18 cellular contexts compared by ENCODE assay signal in genomic region chr1:235369802-235370201, GRCh38. TPM values are rescaled to one million over a fixed set of nuclear protein-coding genes. Genes with fewer than 3 reads are reported as not detected.
A peak's percentile ranks its signal among the peaks of the same experiment; 100 is the strongest.
DNase-seq lines count a peak whose midpoint lies in the region; ATAC-seq and TF ChIP-seq lines count a peak whose summit lies in the region.
"Had no signal": no experiment of that assay in that cellular context is flagged by ENCODE, and none has a peak within 500 bp of the region (broad histone marks: within the 10 kb centered on the region; RNA-seq: fewer than 3 reads in every experiment).

No MANE protein-coding gene starts in this region.

- 92 to 96% methylated on average over 3 to 5 of the region's 5 CpGs for WGBS in endodermal cell (ENCODE audit: insufficient coverage in 1 of 2, insufficient read length in 1 of 2), 2 experiments

- no peak overlapping the region for H3K9ac ChIP-seq in endodermal cell (ENCODE audit: extremely low read depth, low read length, poor library complexity, severe bottlenecking)
- H3K9ac ChIP-seq: GM23248 had no signal

- H3K4me1 ChIP-seq in CD4-positive, CD25-positive, alpha-beta regulatory T cell (ENCODE audit: control insufficient read depth, insufficient read depth, low read length, poor library complexity, severe bottlenecking) = peaks cover 20% of the 10 kb centered on the region
- H3K4me1 ChIP-seq in endodermal cell (ENCODE audit: control insufficient read depth, insufficient read depth, low read length) = no peaks in the 10 kb centered on the region

- no peaks in the 10 kb centered on the region for H3K27me3 Mint-ChIP-seq in T-helper 2 cell treated with Interferon-gamma antibody and Interleukin-4, amounts not matched to agents 5 μg/mL and 100 μg/mL, for 36 hours (ENCODE audit: low read depth)
- H3K27me3 Mint-ChIP-seq in CD4-positive, CD25-positive, alpha-beta regulatory T cell = no peaks in the 10 kb centered on the region
- no peaks in the 10 kb centered on the region for H3K27me3 Mint-ChIP-seq in endodermal cell (ENCODE audit: insufficient read depth)

- no peak for TF ChIP-seq CTCF in endodermal cell (conservative IDR thresholded peaks at IDR 0.05)

- no peak overlapping the region for H3K27ac ChIP-seq in CD4-positive, CD25-positive, alpha-beta regulatory T cell (ENCODE audit: insufficient read depth, low read length, poor library complexity, severe bottlenecking)
- H3K27ac ChIP-seq in endodermal cell (ENCODE audit: low read depth, low read length) = no peak overlapping the region
- H3K27ac ChIP-seq: coronary artery, GM23248, lower lobe of right lung, right atrium auricular region had no signal

- H3K9me3 ChIP-seq in CD4-positive, CD25-positive, alpha-beta regulatory T cell (ENCODE audit: control insufficient read depth in 2 of 2, low read length in 2 of 2) = no peaks in the 10 kb centered on the region
- H3K9me3 ChIP-seq in endodermal cell (ENCODE audit: control insufficient read depth, low read length) = no peaks in the 10 kb centered on the region
- H3K9me3 ChIP-seq: lower lobe of right lung, right atrium auricular region had no signal

- no peaks in the 10 kb centered on the region for H3K36me3 ChIP-seq in CD4-positive, CD25-positive, alpha-beta regulatory T cell (ENCODE audit: control insufficient read depth, insufficient read depth, low read length)
- peaks cover 8% of the 10 kb centered on the region for H3K36me3 ChIP-seq in endodermal cell (ENCODE audit: control insufficient read depth, insufficient read depth, low read length)
- H3K36me3 ChIP-seq: lower lobe of right lung, right atrium auricular region had no signal

- no peak overlapping the region for H3K27ac Mint-ChIP-seq in T-helper 2 cell treated with Interferon-gamma antibody and Interleukin-4, amounts not matched to agents 5 μg/mL and 100 μg/mL, for 36 hours
- peak overlapping the region in 1 of 3 donors; percentile 81 for H3K27ac Mint-ChIP-seq in CD4-positive, CD25-positive, alpha-beta regulatory T cell
- H3K27ac Mint-ChIP-seq in endodermal cell = peak overlapping the region; percentile 33

- H3K4me3 Mint-ChIP-seq in T-helper 2 cell treated with Interferon-gamma antibody and Interleukin-4, amounts not matched to agents 5 μg/mL and 100 μg/mL, for 36 hours = peak overlapping the region; percentile 14
- H3K4me3 Mint-ChIP-seq in CD4-positive, CD25-positive, alpha-beta regulatory T cell = peak overlapping the region; percentile 5 to 90 (median 77)
- H3K4me3 Mint-ChIP-seq in endodermal cell = no peak overlapping the region

- H3K4me3 ChIP-seq in CD4-positive, CD25-positive, alpha-beta regulatory T cell (ENCODE audit: low read depth, low read length) = no peak overlapping the region
- H3K4me3 ChIP-seq in endodermal cell (ENCODE audit: low read length) = no peak overlapping the region
- H3K4me3 ChIP-seq: coronary artery, GM23248, lower lobe of right lung, right atrium auricular region had no signal

- in situ Hi-C loops in ACHN (cut with HindIII; ENCODE audit: low pct_ligation_motif_present, low pct_unique_long_range_greater_than_20kb, low sequenced_read_pairs) = no loop called here

- no peak for ATAC-seq in CD4-positive, CD25-positive, alpha-beta regulatory T cell (ENCODE audit: low read depth in 2 of 2)
- no peak for ATAC-seq in GM19023 (IDR thresholded peaks at IDR 0.05; ENCODE audit: unreplicated experiment)
- ATAC-seq: lower lobe of right lung had no signal

- H3K9me3 Mint-ChIP-seq in T-helper 2 cell treated with Interferon-gamma antibody and Interleukin-4, amounts not matched to agents 5 μg/mL and 100 μg/mL, for 36 hours = no peaks in the 10 kb centered on the region
- H3K9me3 Mint-ChIP-seq in CD4-positive, CD25-positive, alpha-beta regulatory T cell = no peaks in the 10 kb centered on the region
- H3K9me3 Mint-ChIP-seq in endodermal cell = no peaks in the 10 kb centered on the region

- peaks cover 20% of the 10 kb centered on the region for H3K4me1 Mint-ChIP-seq in T-helper 2 cell treated with Interferon-gamma antibody and Interleukin-4, amounts not matched to agents 5 μg/mL and 100 μg/mL, for 36 hours (ENCODE audit: low read depth)
- H3K4me1 Mint-ChIP-seq in CD4-positive, CD25-positive, alpha-beta regulatory T cell = peaks cover 11 to 43% (median 29%) of the 10 kb centered on the region in 4 donors
- peaks cover 5% of the 10 kb centered on the region for H3K4me1 Mint-ChIP-seq in endodermal cell

- DNase-seq in T-helper 2 cell treated with Interferon-gamma antibody and Interleukin-4, amounts not matched to agents 5 μg/mL and 100 μg/mL, for 36 hours (ENCODE audit: low spot score) = no peak
- no peak for DNase-seq in T-helper 2 cell
- no peak for DNase-seq in CD4-positive, CD25-positive, alpha-beta regulatory T cell
- DNase-seq in RKO (ENCODE audit: low spot score) = peak; percentile 45
- DNase-seq in endodermal cell = no peak
- no peak for DNase-seq in hypothalamus (lab: John Stamatoyannopoulos, UW)
- no peak for DNase-seq in ACHN
- DNase-seq: 8988T; activated effector memory CD4-positive, alpha-beta T cell treated with Interleukin-2 at 50 U/mL for 16 hours; AML-193; COR-L47; GM23248; lower lobe of right lung; T-helper 9 cell; trophoblast cell had no signal

- peaks cover 5% of the 10 kb centered on the region for H3K36me3 Mint-ChIP-seq in T-helper 2 cell treated with Interferon-gamma antibody and Interleukin-4, amounts not matched to agents 5 μg/mL and 100 μg/mL, for 36 hours (ENCODE audit: low read depth)
- peaks cover 8% of the 10 kb centered on the region for H3K36me3 Mint-ChIP-seq in CD4-positive, CD25-positive, alpha-beta regulatory T cell
- H3K36me3 Mint-ChIP-seq in endodermal cell (ENCODE audit: low read depth) = peaks cover 25% of the 10 kb centered on the region

- no peaks in the 10 kb centered on the region for H3K27me3 ChIP-seq in CD4-positive, CD25-positive, alpha-beta regulatory T cell (ENCODE audit: control insufficient read depth, insufficient read depth, low read length)
- H3K27me3 ChIP-seq in endodermal cell (ENCODE audit: control insufficient read depth, insufficient read depth, low read length, poor library complexity, severe bottlenecking) = no peaks in the 10 kb centered on the region
- H3K27me3 ChIP-seq: right atrium auricular region had no signal

RNA-seq across cellular contexts. Expression of gene TBCE, which starts 2.6 kb away (rescaled TPM):
- 19.7 TPM for total RNA-seq in CD4-positive, CD25-positive, alpha-beta regulatory T cell
- 10 to 100 TPM; 13.9 to 21.4 (median 19.1) TPM for polyA plus RNA-seq in CD4-positive, CD25-positive, alpha-beta regulatory T cell
- total RNA-seq in endodermal cell = 10 to 100 TPM; 31.8 to 33.3 TPM
- polyA plus RNA-seq in endodermal cell (2013, experiment 1 of 2) = 31.3 TPM
- 23.6 TPM for polyA plus RNA-seq in endodermal cell (2013, experiment 2 of 2)

RNA-seq across cellular contexts. Expression of gene GGPS1, which starts 41.4 kb away (rescaled TPM):
- total RNA-seq in CD4-positive, CD25-positive, alpha-beta regulatory T cell = 30.8 TPM
- polyA plus RNA-seq in CD4-positive, CD25-positive, alpha-beta regulatory T cell = 10 to 100 TPM; 60.2 to 82.0 (median 78.4) TPM
- 10 to 100 TPM; 56.3 to 64.6 TPM for total RNA-seq in endodermal cell
- 46.3 TPM for polyA plus RNA-seq in endodermal cell (2013, experiment 1 of 2)
- 40.2 TPM for polyA plus RNA-seq in endodermal cell (2013, experiment 2 of 2)

RNA-seq across cellular contexts. Expression of gene ARID4B, which starts 41.8 kb away (rescaled TPM):
- total RNA-seq in CD4-positive, CD25-positive, alpha-beta regulatory T cell = 192 TPM
- polyA plus RNA-seq in CD4-positive, CD25-positive, alpha-beta regulatory T cell = 10 to 100 TPM; 52.6 to 63.4 (median 56.1) TPM
- total RNA-seq in endodermal cell = 10 to 100 TPM; 40.6 to 43.1 TPM
- polyA plus RNA-seq in endodermal cell (2013, experiment 1 of 2) = 36.7 TPM
- 36.7 TPM for polyA plus RNA-seq in endodermal cell (2013, experiment 2 of 2)
